ENCODE assay signal across 10 cellular contexts in genomic region chr20:56504373-56505005, GRCh38. TPM values are rescaled to one million over a fixed set of nuclear protein-coding genes. Genes with fewer than 3 reads are reported as not detected.
DNase-seq lines count a peak whose midpoint lies in the region; ATAC-seq and TF ChIP-seq lines count a peak whose summit lies in the region.
"Had no signal": no experiment of that assay in that cellular context is flagged by ENCODE, and none has a peak within 500 bp of the region (broad histone marks: within the 10 kb centered on the region; RNA-seq: fewer than 3 reads in every experiment).

No MANE protein-coding gene starts in this region.

- no peak overlapping the region for H2AFZ ChIP-seq in osteoblast (ENCODE audit: low read length)

- H3K27ac ChIP-seq in osteoblast (ENCODE audit: low read depth, low read length), result no peak overlapping the region
- H3K27ac ChIP-seq: epithelial cell of prostate, SJCRH30 had no signal

- H3K4me3 ChIP-seq in astrocyte of the spinal cord (ENCODE audit: low read depth, low read length) (no peak overlapping the region), osteoblast (ENCODE audit: insufficient read depth, low read length) (no peak overlapping the region)
- H3K4me3 ChIP-seq: SJCRH30 had no signal

- peaks cover 19% of the 10 kb centered on the region for H3K79me2 ChIP-seq in osteoblast (ENCODE audit: insufficient read depth, low read length)

- TF ChIP-seq CTCF in LNCAP (IDR thresholded peaks at IDR 0.05), result peak; percentile 45
- peak; percentile 74 for TF ChIP-seq CTCF in astrocyte of the spinal cord (IDR thresholded peaks at IDR 0.05; ENCODE audit: low read depth, low read length)
- peak; percentile 51 for TF ChIP-seq CTCF in osteoblast (IDR thresholded peaks at IDR 0.05; ENCODE audit: extremely low read depth, low read depth, low read length)

- no peaks in the 10 kb centered on the region for H3K9me3 ChIP-seq in osteoblast (ENCODE audit: low read depth, low read length)
- H3K9me3 ChIP-seq: SJCRH30 had no signal

- no peaks in the 10 kb centered on the region for H3K4me1 ChIP-seq in osteoblast (ENCODE audit: insufficient read depth, low read length)
- H3K4me1 ChIP-seq: SJCRH30 had no signal

- H3K4me2 ChIP-seq in osteoblast (ENCODE audit: insufficient read depth, low read length), result no peak overlapping the region

- no peaks in the 10 kb centered on the region for H3K36me3 ChIP-seq in osteoblast (ENCODE audit: insufficient read depth, low read length)

- no peaks in the 10 kb centered on the region for H3K27me3 ChIP-seq in osteoblast (ENCODE audit: insufficient read depth, low read length)
- H3K27me3 ChIP-seq: SJCRH30 had no signal

- peaks cover 9% of the 10 kb centered on the region for H4K20me1 ChIP-seq in osteoblast (ENCODE audit: insufficient read depth, low read length)

- DNase-seq in DMS 273 (lab: John Stamatoyannopoulos, UW; ENCODE audit: unreplicated experiment), result peak; percentile 29
- no peak for DNase-seq in DMS 273 treated with DMSO at 0.1 percent for 48 hours (lab: John Stamatoyannopoulos, UW)
- DNase-seq in astrocyte of the spinal cord (ENCODE audit: low read depth, low spot score), result no peak
- no peak for DNase-seq in osteoblast (ENCODE audit: insufficient read length, low spot score, missing footprints)
- DNase-seq in NCI-H1436 (lab: John Stamatoyannopoulos, UW), result no peak
- DNase-seq in occipital lobe (lab: John Stamatoyannopoulos, UW), result no peak

- in situ Hi-C loops in astrocyte of the spinal cord (cut with HindIII; ENCODE audit: low sequenced_read_pairs), result no loop called here

- no peak for ATAC-seq in GM19023 (IDR thresholded peaks at IDR 0.05; ENCODE audit: unreplicated experiment)

RNA-seq across cellular contexts. Expression of gene FAM209A, which starts 20.1 kb away (rescaled TPM):
- total RNA-seq in osteoblast (under 0.01 TPM in 1 of 2 replicates, not detected in the other), occipital lobe (not detected)
- total RNA-seq: SJCRH30 had no signal

RNA-seq across cellular contexts. Expression of gene FAM209B, which starts 28.6 kb away (rescaled TPM):
- total RNA-seq in osteoblast (0.36 TPM in 1 of 2 replicates, not detected in the other), occipital lobe (not detected)
- total RNA-seq: SJCRH30 had no signal

RNA-seq across cellular contexts. Expression of gene RTF2, which starts 36.1 kb away (rescaled TPM):
- total RNA-seq in osteoblast (69.1 and 69.8 TPM in 2 replicates), occipital lobe (51.3 TPM)
